9 cellular contexts compared by ENCODE assay signal in genomic region chr6:44475779-44476434, GRCh38.
DNase-seq lines count a peak whose midpoint lies in the region; ATAC-seq and FAIRE-seq lines count a peak whose summit lies in the region.
"Had no signal": no experiment of that assay in that cellular context is flagged by ENCODE, and none has a peak within 500 bp of the region (broad histone marks: within the 10 kb centered on the region; RNA-seq: fewer than 3 reads in every experiment).

No MANE protein-coding gene starts in this region.

- peak; percentile 56 for ATAC-seq in GM21737 (IDR thresholded peaks at IDR 0.05; ENCODE audit: unreplicated experiment)
- ATAC-seq in Right ventricle myocardium superior (ENCODE audit: poor library complexity), result peak; percentile 89

- peaks cover 8% of the 10 kb centered on the region for H3K27me3 ChIP-seq in MG63
- H3K27me3 ChIP-seq in SJSA1 (replicated peaks), result no peaks in the 10 kb centered on the region

- no peaks in the 10 kb centered on the region for H3K36me3 Mint-ChIP-seq in activated naive CD4-positive, alpha-beta T cell treated with anti-CD3 and anti-CD28 coated beads for 36 hours (ENCODE audit: low read depth)

- H3K36me3 ChIP-seq in MG63, result no peaks in the 10 kb centered on the region
- H3K36me3 ChIP-seq in SJSA1, result no peaks in the 10 kb centered on the region

- H3K27ac ChIP-seq in SJSA1, result peak overlapping the region; percentile 69

- CTCF ChIA-PET in activated naive CD4-positive, alpha-beta T cell treated with anti-CD3 and anti-CD28 coated beads for 36 hours (lab: Charles Lee), result interaction anchor here (0.7 to 2.8 kb wide), 57 partner anchors 8 to 1614 kb away, joined by 3 to 20 read pairs (median 4); no protein-coding TSS in a partner anchor

- no peaks in the 10 kb centered on the region for H3K9me3 ChIP-seq in MG63
- H3K9me3 ChIP-seq in SJSA1 (replicated peaks), result 0 out of 2 replicates have a peak, but pooled peaks cover 4% of the 10 kb centered on the region

- H3K4me1 ChIP-seq in SJSA1 (replicated peaks), result peaks cover 32% of the 10 kb centered on the region

- H3K4me3 Mint-ChIP-seq in activated naive CD4-positive, alpha-beta T cell treated with anti-CD3 and anti-CD28 coated beads for 36 hours, result no peak overlapping the region

- no peaks in the 10 kb centered on the region for H3K9me3 Mint-ChIP-seq in activated naive CD4-positive, alpha-beta T cell treated with anti-CD3 and anti-CD28 coated beads for 36 hours

- intact Hi-C loops in activated naive CD4-positive, alpha-beta T cell treated with anti-CD3 and anti-CD28 coated beads for 36 hours (cut with micrococcal nuclease), result loop anchor here (1.0 to 5.0 kb wide), 6 partner anchors 96 to 1936 kb away; no protein-coding TSS in a partner anchor
- intact Hi-C loops in Right ventricle myocardium superior (cut with DNase I), result loop anchor here (10.0 kb wide), 1 partner anchor 1439 kb away; no protein-coding TSS in a partner anchor
- intact Hi-C loops in posterior vena cava (cut with DNase I), result loop anchor here (10.0 kb wide), 3 partner anchors 159 to 1239 kb away; no protein-coding TSS in a partner anchor

- no peak for FAIRE-seq in urothelium cell line (lab: Jason Lieb, UNC)
- FAIRE-seq: endometrium had no signal

- no peak overlapping the region for H3K27ac Mint-ChIP-seq in activated naive CD4-positive, alpha-beta T cell treated with anti-CD3 and anti-CD28 coated beads for 36 hours

- H3K4me1 Mint-ChIP-seq in activated naive CD4-positive, alpha-beta T cell treated with anti-CD3 and anti-CD28 coated beads for 36 hours (ENCODE audit: low read depth), result no peaks in the 10 kb centered on the region

- no peaks in the 10 kb centered on the region for H3K27me3 Mint-ChIP-seq in activated naive CD4-positive, alpha-beta T cell treated with anti-CD3 and anti-CD28 coated beads for 36 hours (ENCODE audit: low read depth)

- H3K4me3 ChIP-seq in MG63 (no peak overlapping the region), SJSA1 (no peak overlapping the region)

- DNase-seq in DMS153 (lab: John Stamatoyannopoulos, UW), result peak; percentile 75
- peak; percentile 91 for DNase-seq in MG63
- DNase-seq in SJSA1 (ENCODE audit: low read depth in 1 of 2, low spot score in 2 of 2), result peak; percentile 80 to 81
- peak; percentile 81 for DNase-seq in activated naive CD4-positive, alpha-beta T cell treated with anti-CD3 and anti-CD28 coated beads for 36 hours
- DNase-seq in Right ventricle myocardium superior, result peak; percentile 82
- peak; percentile 93 for DNase-seq in posterior vena cava (ENCODE audit: low spot score)
- DNase-seq in urothelium cell line (ENCODE audit: low spot score), result peak; percentile 92
